7 cellular contexts compared by ENCODE assay signal in the genomic region with DNA sequence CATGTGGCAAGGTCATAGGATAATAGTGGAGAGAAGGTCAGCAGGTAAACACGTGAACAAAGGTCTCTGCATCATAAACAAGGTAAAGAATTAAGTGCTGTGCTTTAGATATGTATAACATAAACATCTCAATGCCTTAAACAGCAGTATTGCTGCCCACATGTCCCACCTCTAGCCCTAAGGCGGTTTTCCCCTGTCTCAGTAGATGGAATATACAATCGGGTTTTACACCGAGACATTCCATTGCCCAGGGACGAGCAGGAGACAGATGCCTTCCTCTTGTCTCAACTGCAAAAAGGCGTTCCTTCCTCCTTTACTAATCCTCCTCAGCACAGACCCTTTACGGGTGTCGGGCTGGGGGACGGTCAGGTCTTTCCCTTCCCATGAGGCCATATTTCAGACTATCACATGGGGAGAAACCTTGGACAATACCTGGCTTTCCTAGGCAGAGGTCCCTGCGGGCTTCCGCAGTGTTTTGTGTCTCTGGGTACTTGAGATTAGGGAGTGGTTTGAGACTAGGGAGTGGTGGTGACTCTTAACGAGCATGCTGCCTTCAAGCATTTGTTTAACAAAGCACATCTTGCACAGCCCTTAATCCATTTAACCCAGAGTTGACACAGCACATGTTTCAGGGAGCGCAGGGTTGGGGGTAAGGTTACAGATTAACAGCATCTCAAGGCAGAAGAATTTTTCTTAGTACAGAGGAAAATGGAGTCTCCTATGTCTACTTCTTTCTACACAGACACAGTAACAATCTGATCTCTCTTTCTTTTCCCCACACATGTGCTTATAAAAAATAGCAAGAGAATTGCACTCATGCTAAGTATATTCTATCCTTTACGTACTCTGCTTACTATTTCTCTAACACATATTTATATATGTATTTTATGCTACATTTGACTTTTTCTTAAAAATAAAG.
A peak's percentile ranks its signal among the peaks of the same experiment; 100 is the strongest.
DNase-seq lines count a peak whose midpoint lies in the region; TF ChIP-seq lines count a peak whose summit lies in the region.
"Not testable (repeated sequence)": the region's sequence is repeated elsewhere in the genome, so short reads cannot be mapped to it uniquely, and the experiment has no call there.

No MANE protein-coding gene starts in this region.

- H3K27ac Mint-ChIP-seq in endodermal cell (peak overlapping the region; percentile 91), progenitor cell of endocrine pancreas (peak overlapping the region; percentile 95)

- not testable (repeated sequence) for H4K8ac ChIP-seq in mesendoderm (ENCODE audit: low read depth, low read length)

- H2BK120ac ChIP-seq in mesendoderm (ENCODE audit: low read depth, low read length): not testable (repeated sequence)

- not testable (repeated sequence) for H4K5ac ChIP-seq in mesendoderm (ENCODE audit: low read length)

- not testable (repeated sequence) for H2AK5ac ChIP-seq in mesendoderm (ENCODE audit: low read length)

- DNase-seq in DMS53 (lab: John Stamatoyannopoulos, UW): peak; percentile 7
- peak; percentile 69 to 82 for DNase-seq in NCI-H524 (lab: John Stamatoyannopoulos, UW)
- DNase-seq in SK-N-DZ (ENCODE audit: low spot score): peak; percentile 47
- peak; percentile 51 for DNase-seq in endodermal cell
- DNase-seq in mesendoderm: peak; percentile 10
- not testable (repeated sequence) for DNase-seq in progenitor cell of endocrine pancreas (ENCODE audit: low spot score, unreplicated experiment)

- not testable (repeated sequence) for H3K36me3 Mint-ChIP-seq in endodermal cell (ENCODE audit: low read depth); progenitor cell of endocrine pancreas (ENCODE audit: insufficient read depth)

- H3K79me1 ChIP-seq in mesendoderm (ENCODE audit: low read length): not testable (repeated sequence)

- H3K4me1 Mint-ChIP-seq in endodermal cell (peaks cover 10% of the 10 kb centered on the region), progenitor cell of endocrine pancreas (ENCODE audit: low read depth) (peaks cover 19% of the 10 kb centered on the region)

- H3K4me1 ChIP-seq in HUES48 (ENCODE audit: control insufficient read depth, insufficient read depth, low read length): peaks cover 37% of the 10 kb centered on the region
- not testable (repeated sequence) for H3K4me1 ChIP-seq in endodermal cell (ENCODE audit: control insufficient read depth, insufficient read depth, low read length); mesendoderm (ENCODE audit: control insufficient read depth, low read depth, low read length)

- H3K4me3 Mint-ChIP-seq in endodermal cell: peak overlapping the region; percentile 52
- H3K4me3 Mint-ChIP-seq in progenitor cell of endocrine pancreas (ENCODE audit: low read depth): peak overlapping the region; percentile 63

- not testable (repeated sequence) for H2BK5ac ChIP-seq in mesendoderm (ENCODE audit: low read length)

- WGBS in endodermal cell (ENCODE audit: insufficient coverage in 1 of 2, insufficient read length in 1 of 2), 2 experiments: 20 to 57% methylated on average over 1 to 12 of the region's 14 CpGs
- WGBS in mesendoderm (ENCODE audit: extremely low coverage, insufficient coverage, low lambda C conversion rate): no CpG with 5 or more reads among the region's 14 CpGs

- not testable (repeated sequence) for TF ChIP-seq CTCF in endodermal cell (conservative IDR thresholded peaks at IDR 0.05); progenitor cell of endocrine pancreas (IDR thresholded peaks at IDR 0.05; ENCODE audit: unreplicated experiment)

- not testable (repeated sequence) for H3K23ac ChIP-seq in mesendoderm (ENCODE audit: low read length)

- H3K36me3 ChIP-seq in HUES48 (ENCODE audit: control insufficient read depth, insufficient read depth, low read length); endodermal cell (ENCODE audit: control insufficient read depth, insufficient read depth, low read length); mesendoderm (ENCODE audit: control insufficient read depth, insufficient read depth, low read length): not testable (repeated sequence)

- H3K27me3 ChIP-seq in HUES48 (ENCODE audit: control insufficient read depth, insufficient read depth, low read length); endodermal cell (ENCODE audit: control insufficient read depth, insufficient read depth, low read length, poor library complexity, severe bottlenecking); mesendoderm (ENCODE audit: insufficient read depth, low read length, poor library complexity): not testable (repeated sequence)

- not testable (repeated sequence) for H3K27me3 Mint-ChIP-seq in endodermal cell (ENCODE audit: insufficient read depth); progenitor cell of endocrine pancreas

- not testable (repeated sequence) for H3K9me3 ChIP-seq in HUES48 (ENCODE audit: control insufficient read depth, insufficient read depth, low read length); endodermal cell (ENCODE audit: control insufficient read depth, low read length)

- H3K56ac ChIP-seq in mesendoderm (ENCODE audit: low read length): not testable (repeated sequence)

- H3K9ac ChIP-seq in HUES48 (ENCODE audit: low read depth, low read length): peak overlapping the region; percentile 13; the same call in 1 of the 2 replicates
- not testable (repeated sequence) for H3K9ac ChIP-seq in endodermal cell (ENCODE audit: extremely low read depth, low read length, poor library complexity, severe bottlenecking); mesendoderm (ENCODE audit: low read length)

- H3K79me2 ChIP-seq in mesendoderm (ENCODE audit: control insufficient read depth, insufficient read depth, low read length): not testable (repeated sequence)

- H2BK15ac ChIP-seq in mesendoderm (replicated peaks; ENCODE audit: low read depth): not testable (repeated sequence)

- not testable (repeated sequence) for H3K4me2 ChIP-seq in mesendoderm (ENCODE audit: low read length)

- not testable (repeated sequence) for H3K18ac ChIP-seq in mesendoderm (ENCODE audit: low read length)

- H3K9me3 Mint-ChIP-seq in endodermal cell; progenitor cell of endocrine pancreas (ENCODE audit: low read depth): not testable (repeated sequence)

- peak overlapping the region; percentile 54 for H3K27ac ChIP-seq in HUES48 (ENCODE audit: low read depth, low read length)
- H3K27ac ChIP-seq in endodermal cell (ENCODE audit: low read depth, low read length); mesendoderm (ENCODE audit: low read depth, low read length): not testable (repeated sequence)

- H3K4me3 ChIP-seq in HUES48 (ENCODE audit: low read depth, low read length): peak overlapping the region; percentile 43; the same call in 1 of the 2 replicates
- not testable (repeated sequence) for H3K4me3 ChIP-seq in endodermal cell (ENCODE audit: low read length); mesendoderm (ENCODE audit: low read length)

- not testable (repeated sequence) for H3K4ac ChIP-seq in mesendoderm (ENCODE audit: low read depth, low read length)
